Comparison of ENCODE assay signal across 9 cellular contexts in the genomic region with DNA sequence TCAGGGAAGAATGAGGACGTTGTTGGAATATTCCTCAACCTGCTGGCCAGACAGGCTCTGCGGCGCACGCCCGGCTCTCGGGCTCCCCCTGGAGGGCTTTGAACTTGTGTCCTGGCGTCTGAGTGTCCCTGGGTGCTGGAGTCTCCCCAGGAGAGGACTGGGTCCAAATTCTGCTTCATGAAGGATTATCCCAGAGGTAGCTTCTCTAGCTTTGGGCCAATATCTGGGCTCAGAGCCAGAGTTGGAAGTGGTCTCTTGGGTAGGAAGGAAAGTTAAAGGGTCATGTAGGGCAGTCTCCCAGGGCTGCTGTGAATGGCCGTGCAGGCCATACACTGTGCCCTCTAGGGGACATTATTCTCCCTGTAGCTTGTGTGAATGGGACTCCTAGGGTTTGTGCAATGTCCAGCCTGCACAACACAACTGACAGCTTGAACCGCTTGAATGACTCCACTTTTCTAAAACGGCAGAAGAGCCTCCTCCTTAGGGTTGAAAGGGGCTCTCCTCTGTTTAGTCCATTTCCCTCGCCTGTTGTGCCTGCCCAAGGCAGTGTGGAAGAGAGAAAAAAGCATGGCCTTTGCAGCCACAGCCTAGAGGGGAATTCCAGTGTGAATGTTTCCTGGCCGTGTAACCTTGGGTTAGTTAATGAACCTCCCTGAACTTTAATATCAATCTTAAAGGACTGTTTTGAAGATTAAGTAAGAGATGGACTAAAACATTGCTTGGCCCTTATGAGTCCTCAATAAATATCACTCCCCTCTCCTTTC.
DNase-seq lines count a peak whose midpoint lies in the region; ATAC-seq and TF ChIP-seq lines count a peak whose summit lies in the region.
"Had no signal": no experiment of that assay in that cellular context is flagged by ENCODE, and none has a peak within 500 bp of the region (broad histone marks: within the 10 kb centered on the region; RNA-seq: fewer than 3 reads in every experiment).

No MANE protein-coding gene starts in this region.

- peak; percentile 22 to 57 for DNase-seq in NCI-H187 (lab: John Stamatoyannopoulos, UW)
- no peak for DNase-seq in NCI-H187 treated with DMSO at 0.1 percent for 48 hours (lab: John Stamatoyannopoulos, UW)
- DNase-seq in LHCN-M2 (ENCODE audit: low read depth), result peak; percentile 62
- peak; percentile 54 for DNase-seq in RPMI8226
- peak; percentile 78 for DNase-seq in activated effector memory CD4-positive, alpha-beta T cell treated with anti-CD3 and anti-CD28 coated beads, Interleukin-2, amount 50 U/mL, for 16 hours
- peak; percentile 86 for DNase-seq in globus pallidus (ENCODE audit: low spot score)
- peak; percentile 50 for DNase-seq in omental fat pad (ENCODE audit: low spot score)
- peak; percentile 32 to 59 for DNase-seq in uterus

- peak in 1 of 3 donors; percentile 34 for TF ChIP-seq CTCF in omental fat pad (IDR thresholded peaks at IDR 0.05)
- TF ChIP-seq CTCF in uterus (IDR thresholded peaks at IDR 0.05), result peak; percentile 53 to 66 (median 58)

- TF ChIP-seq POLR2A in uterus (IDR thresholded peaks at IDR 0.05), result no peak

- no peaks in the 10 kb centered on the region for H3K4me1 ChIP-seq in uterus
- H3K4me1 ChIP-seq: BLaER1 had no signal

- intact Hi-C loops in uterus (cut with DNase I; ENCODE audit: low total_unique reads), result no loop called here

- H3K27me3 ChIP-seq in uterus, result no peaks in the 10 kb centered on the region
- H3K27me3 ChIP-seq: BLaER1 had no signal

- H3K27ac ChIP-seq in uterus, result no peak overlapping the region
- H3K27ac ChIP-seq: BLaER1 had no signal

- no peaks in the 10 kb centered on the region for H3K36me3 ChIP-seq in uterus
- H3K36me3 ChIP-seq: BLaER1 had no signal

- no peaks in the 10 kb centered on the region for H3K9me3 ChIP-seq in uterus
- H3K9me3 ChIP-seq: BLaER1 had no signal

- peak; percentile 53 for ATAC-seq in omental fat pad (ENCODE audit: low FRiP score)

- H3K4me3 ChIP-seq in uterus, result no peak overlapping the region
- H3K4me3 ChIP-seq: BLaER1 had no signal
